In genomic region chr1:146051452-146051852, GRCh38 we compare ENCODE assay signal across 8 cellular contexts. TPM values are rescaled to one million over a fixed set of nuclear protein-coding genes. Genes with fewer than 3 reads are reported as not detected.
DNase-seq lines count a peak whose midpoint lies in the region; ATAC-seq and TF ChIP-seq lines count a peak whose summit lies in the region.

No MANE protein-coding gene starts in this region.

- TF ChIP-seq CTCF in AG04450 (IDR thresholded peaks at IDR 0.05; ENCODE audit: low read depth, low read length) (no peak), cardiac fibroblast (IDR thresholded peaks at IDR 0.05; ENCODE audit: low read depth, low read length) (no peak)

- H3K4me1 ChIP-seq in mucosa of rectum (ENCODE audit: control insufficient read depth in 2 of 2, insufficient read depth in 2 of 2, low read length in 2 of 2) = peaks cover 3 to 6% of the 10 kb centered on the region in 2 donors

- H3K27me3 ChIP-seq in AG04450 (ENCODE audit: control insufficient read depth, insufficient read depth, low read length) (no peaks in the 10 kb centered on the region), mucosa of rectum (ENCODE audit: control insufficient read depth in 2 of 2, insufficient read depth in 2 of 2, low read length in 2 of 2) (no peaks in the 10 kb centered on the region)

- DNase-seq in AG04450 (ENCODE audit: low read depth, low spot score) (no peak), cardiac fibroblast (ENCODE audit: low read depth in 2 of 2) (no peak), GM19240 (ENCODE audit: insufficient read length, low spot score) (no peak), AG08395 (ENCODE audit: low spot score) (no peak), OCI-M2 (lab: John Stamatoyannopoulos, UW; ENCODE audit: unreplicated experiment) (no peak)

- H3K9me3 ChIP-seq in AG04450 (ENCODE audit: control insufficient read depth, insufficient read depth, low read length) (no peaks in the 10 kb centered on the region; the same call in 1 of the 2 replicates), mucosa of rectum (ENCODE audit: control insufficient read depth in 2 of 2, low read length in 2 of 2) (no peaks in the 10 kb centered on the region)

- no peaks in the 10 kb centered on the region for H3K36me3 ChIP-seq in mucosa of rectum (ENCODE audit: control insufficient read depth in 2 of 2, insufficient read depth in 2 of 2, low read length in 2 of 2)

- ATAC-seq in HG03442 (IDR thresholded peaks at IDR 0.05; ENCODE audit: unreplicated experiment) (peak; percentile 3), HG02642 (IDR thresholded peaks at IDR 0.05; ENCODE audit: poor library complexity, unreplicated experiment) (no peak)

- H3K27ac ChIP-seq in AG04450 (ENCODE audit: low read depth, low read length) = peak overlapping the region; percentile 81
- peak overlapping the region; percentile 79 to 88 for H3K27ac ChIP-seq in mucosa of rectum (ENCODE audit: low read depth in 2 of 2, low read length in 2 of 2)

- CTCF ChIA-PET in AG04450 (lab: Charles Lee) = no interaction called here

- H3K9ac ChIP-seq in mucosa of rectum (ENCODE audit: low read depth in 1 of 2, low read length in 2 of 2) = peak overlapping the region; percentile 65 to 76

- H3K4me3 ChIP-seq in AG04450 (ENCODE audit: low read depth, low read length) = peak overlapping the region; percentile 52
- H3K4me3 ChIP-seq in cardiac fibroblast (replicated peaks in 1 of 2; ENCODE audit: low read depth in 2 of 2, low read length in 2 of 2) = peak overlapping the region; percentile 18 to 36
- peak overlapping the region; percentile 56 to 79 for H3K4me3 ChIP-seq in mucosa of rectum (ENCODE audit: low read length in 2 of 2)

- POLR2A ChIA-PET in AG04450 (lab: Yijun Ruan, JAX) = interaction anchor here (0.7 to 3.5 kb wide), 4 partner anchors 14 to 123 kb away, joined by 3 to 71 read pairs (median 4); partner anchors contain the start of genes ANKRD34A and POLR3GL

RNA-seq across cellular contexts. Expression of gene HJV, which starts 29.9 kb away (rescaled TPM):
- polyA plus RNA-seq in AG04450 (2011; rRNA removed) = not detected in 2 replicates
- not detected in 2 replicates for polyA minus RNA-seq in AG04450 (2011; rRNA and poly(A)+ RNA removed)

RNA-seq across cellular contexts. Expression of gene TXNIP, which starts 55.1 kb away (rescaled TPM):
- polyA plus RNA-seq in AG04450 (2011; rRNA removed) = 156 and 229 TPM in 2 replicates
- 235 and 252 TPM in 2 replicates for polyA minus RNA-seq in AG04450 (2011; rRNA and poly(A)+ RNA removed)
